In the genomic region with DNA sequence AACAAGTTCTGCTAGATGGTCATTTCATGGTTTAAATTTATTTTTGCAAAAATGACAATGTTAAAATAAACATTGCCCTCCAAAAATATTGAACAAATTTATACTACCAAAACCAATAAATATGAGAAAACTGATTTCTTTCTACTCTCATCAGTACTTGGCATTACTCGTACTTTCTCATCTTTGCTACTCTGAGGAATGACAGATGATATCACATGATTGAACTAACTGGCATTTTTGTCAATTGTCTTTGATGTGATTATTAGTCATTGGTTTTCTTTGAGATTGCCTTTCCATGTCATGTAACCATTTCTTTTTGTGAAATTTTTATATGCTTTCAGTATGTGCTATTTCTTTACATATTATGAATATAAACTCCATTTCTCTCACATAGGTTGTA, we compare ENCODE assay signal across 28 cellular contexts.
"Had no signal": no experiment of that assay in that cellular context is flagged by ENCODE, and none has a peak within 500 bp of the region (broad histone marks: within the 10 kb centered on the region; RNA-seq: fewer than 3 reads in every experiment).

No MANE protein-coding gene starts in this region.

- H3K4me3 Mint-ChIP-seq: activated CD4-positive, alpha-beta memory T cell treated with anti-CD3 and anti-CD28 coated beads for 36 hours; activated naive CD8-positive, alpha-beta T cell treated with anti-CD3 and anti-CD28 coated beads, Interleukin-2, amount 10 ng/mL, durations not matched to agents 7 days and 5 days; activated T-cell treated with anti-CD3 and anti-CD28 coated beads, Interleukin-2, amount 50 U/mL, for 4 hours; activated T-helper 1 cell treated with anti-CD3 and anti-CD28 coated beads, Interleukin-12 subunit alpha, Interleukin-12 subunit beta, Interleukin-2, Interleukin-4 antibody, amounts not matched to agents 30 ng/mL and 10 ng/mL and 1 ng/mL, durations not matched to agents 14 hours and 24 hours and 36 hours; central memory CD8-positive, alpha-beta T cell; T-helper 1 cell treated with Interleukin-12 subunit alpha and Interleukin-12 subunit beta and Interleukin-4 antibody, amounts not matched to agents 30 μg/mL and 1 μg/mL, for 36 hours; T-helper 2 cell treated with Interferon-gamma antibody and Interleukin-4, amounts not matched to agents 5 μg/mL and 100 μg/mL, for 36 hours had no signal

- H3K9me3 Mint-ChIP-seq: central memory CD8-positive, alpha-beta T cell had no signal

- H3K27me3 Mint-ChIP-seq: activated CD4-positive, alpha-beta memory T cell treated with anti-CD3 and anti-CD28 coated beads for 36 hours; activated naive CD8-positive, alpha-beta T cell treated with anti-CD3 and anti-CD28 coated beads, Interleukin-2, amount 10 ng/mL, durations not matched to agents 7 days and 5 days; central memory CD8-positive, alpha-beta T cell had no signal

- FAIRE-seq: TTC549 had no signal

- DNase-seq: activated CD4-positive, alpha-beta memory T cell treated with anti-CD3 and anti-CD28 coated beads for 36 hours; activated CD4-positive, alpha-beta T cell treated with anti-CD3 and anti-CD28 coated beads, Interleukin-2, amount 50 U/mL, for 1 hour; activated effector memory CD4-positive, alpha-beta T cell treated with Interleukin-2 at 50 U/mL for 16 hours; activated naive CD4-positive, alpha-beta T cell treated with anti-CD3 and anti-CD28 coated beads, Interleukin-2, amount 50 U/mL, for 16 hours; activated naive CD8-positive, alpha-beta T cell treated with anti-CD3 and anti-CD28 coated beads, Interleukin-2, amount 10 ng/mL, durations not matched to agents 7 days and 5 days; activated T-cell treated with anti-CD3 and anti-CD28 coated beads for 4 hours; activated T-cell treated with anti-CD3 and anti-CD28 coated beads, Interleukin-2, amount 50 U/mL, for 4 hours; amygdala; Karpas-422; KBM-7; MV-4-11; NCI-H1092; NCI-H1436 treated with DMSO at 0.1 percent for 48 hours; NCI-H1694 treated with DMSO at 0.1 percent for 48 hours; NCI-H2029; NCI-H345; NCI-H524 treated with DMSO at 0.1 percent for 48 hours; NK-92 treated with Interleukin-12 subunit alpha and Interleukin-12 subunit beta, amount 100 ng/mL, for 24 hours; PC-3; Peyer's patch; RPMI8226; SHP77 treated with DMSO at 0.1 percent for 48 hours; SK-N-SH had no signal

- H3K27ac Mint-ChIP-seq: activated CD4-positive, alpha-beta memory T cell treated with anti-CD3 and anti-CD28 coated beads for 36 hours; activated naive CD8-positive, alpha-beta T cell treated with anti-CD3 and anti-CD28 coated beads, Interleukin-2, amount 10 ng/mL, durations not matched to agents 7 days and 5 days; activated T-helper 1 cell treated with anti-CD3 and anti-CD28 coated beads, Interleukin-12 subunit alpha, Interleukin-12 subunit beta, Interleukin-2, Interleukin-4 antibody, amounts not matched to agents 30 ng/mL and 10 ng/mL and 1 ng/mL, durations not matched to agents 14 hours and 24 hours and 36 hours; T-helper 1 cell treated with Interleukin-12 subunit alpha and Interleukin-12 subunit beta and Interleukin-4 antibody, amounts not matched to agents 30 μg/mL and 1 μg/mL, for 36 hours; T-helper 2 cell treated with Interferon-gamma antibody and Interleukin-4, amounts not matched to agents 5 μg/mL and 100 μg/mL, for 36 hours had no signal

- ATAC-seq: PC-3 had no signal
